ENCODE assay signal across 3 cellular contexts in the genomic region with DNA sequence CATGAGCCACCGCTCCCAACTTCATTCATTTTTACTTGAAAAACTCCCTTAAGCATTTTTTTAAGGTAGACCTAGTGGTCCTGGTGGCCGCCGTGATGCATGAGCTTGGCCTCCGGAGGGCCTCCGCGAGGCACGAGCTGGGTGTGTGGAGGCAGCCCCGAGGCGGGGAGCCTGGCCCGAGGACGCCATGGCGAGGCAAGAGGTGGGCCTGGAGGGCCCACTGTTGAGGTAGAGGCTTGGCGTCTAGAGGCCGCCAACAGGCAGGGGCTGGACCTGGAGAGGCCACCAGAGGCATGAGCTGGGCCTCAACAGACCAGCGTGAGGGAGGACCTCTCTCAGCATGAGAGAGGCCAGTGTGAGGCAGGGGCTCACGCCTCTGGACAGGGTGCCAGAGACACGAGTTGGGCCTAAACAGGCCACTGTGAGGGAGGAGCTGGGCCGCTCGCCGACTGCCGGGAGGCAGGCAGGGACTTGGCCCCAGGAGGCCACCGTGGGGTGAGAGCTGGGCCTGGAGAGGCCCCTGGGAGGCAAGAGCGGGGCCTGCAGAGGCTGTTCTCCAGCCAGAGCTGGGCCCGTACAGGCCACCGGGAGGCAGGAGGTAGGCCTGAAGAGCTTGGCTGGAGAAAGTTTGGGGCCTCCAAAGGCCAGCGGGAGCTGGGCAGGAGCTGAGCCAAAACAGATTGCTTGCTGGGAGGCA.
A peak's percentile ranks its signal among the peaks of the same experiment; 100 is the strongest.
DNase-seq lines count a peak whose midpoint lies in the region; ATAC-seq and TF ChIP-seq lines count a peak whose summit lies in the region.
"Not testable (repeated sequence)": the region's sequence is repeated elsewhere in the genome, so short reads cannot be mapped to it uniquely, and the experiment has no call there.

No MANE protein-coding gene starts in this region.

- intact Hi-C loops in upper lobe of right lung (cut with DNase I), result not testable (repeated sequence)

- DNase-seq in GM03348 (ENCODE audit: low spot score) (peak; percentile 0), mesenteric fat pad (ENCODE audit: low spot score) (peak; percentile 35), upper lobe of right lung (peak; percentile 28)

- not testable (repeated sequence) for H3K36me3 ChIP-seq in upper lobe of right lung

- H3K27ac ChIP-seq in upper lobe of right lung, result not testable (repeated sequence)

- not testable (repeated sequence) for H3K4me3 ChIP-seq in upper lobe of right lung

- not testable (repeated sequence) for H3K27me3 ChIP-seq in upper lobe of right lung

- not testable (repeated sequence) for ATAC-seq in upper lobe of right lung

- not testable (repeated sequence) for TF ChIP-seq CTCF in upper lobe of right lung (IDR thresholded peaks at IDR 0.05)

- not testable (repeated sequence) for H3K9me3 ChIP-seq in upper lobe of right lung

- H3K4me1 ChIP-seq in upper lobe of right lung, result not testable (repeated sequence)
